15 cellular contexts compared by ENCODE assay signal in the genomic region with DNA sequence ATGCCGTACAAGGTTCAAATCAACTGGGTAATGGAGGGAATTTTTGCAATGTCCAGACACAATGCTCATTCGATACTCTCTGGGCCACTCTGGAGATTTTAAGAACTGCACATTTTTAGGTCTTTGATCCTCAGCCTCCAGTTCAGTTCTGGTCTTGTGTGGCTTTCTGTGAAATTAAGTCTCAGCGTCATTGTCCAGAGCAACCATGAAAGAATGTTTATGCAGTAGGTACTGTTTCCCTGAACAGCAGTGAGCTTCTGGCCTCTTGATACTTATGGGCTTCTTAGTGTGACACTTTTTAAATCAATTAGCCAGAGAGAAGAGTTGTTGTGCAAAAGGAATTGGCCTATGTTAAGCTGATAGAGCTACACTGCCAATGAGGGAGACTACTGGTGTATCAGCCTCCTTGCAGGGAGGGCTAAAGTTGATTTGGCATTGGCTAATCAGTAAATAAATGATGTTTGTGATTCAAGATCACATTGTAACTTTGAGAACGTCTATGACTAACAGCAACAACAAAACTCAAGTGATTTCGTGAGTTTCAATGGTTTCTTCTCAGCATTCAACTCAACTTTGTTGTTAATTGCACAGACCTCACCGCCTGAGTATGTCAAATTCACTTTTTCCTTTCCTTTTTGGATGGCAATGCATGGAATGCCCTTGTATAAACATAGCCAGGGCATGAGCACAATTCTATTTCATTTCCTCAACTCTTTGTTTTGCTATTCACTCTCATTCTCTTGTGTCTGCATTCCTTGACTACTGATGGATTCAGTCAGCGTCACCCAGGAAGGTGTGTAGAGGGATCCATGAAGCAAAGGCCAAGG.
A peak's percentile ranks its signal among the peaks of the same experiment; 100 is the strongest.
DNase-seq lines count a peak whose midpoint lies in the region; ATAC-seq and TF ChIP-seq lines count a peak whose summit lies in the region.
"Had no signal": no experiment of that assay in that cellular context is flagged by ENCODE, and none has a peak within 500 bp of the region (broad histone marks: within the 10 kb centered on the region; RNA-seq: fewer than 3 reads in every experiment).

No MANE protein-coding gene starts in this region.

- no peaks in the 10 kb centered on the region for H3K9me3 ChIP-seq in IMR-90 (ENCODE audit: control insufficient read depth, insufficient read depth, low read length)
- H3K9me3 ChIP-seq in lung (ENCODE audit: control insufficient read depth in 2 of 2, insufficient read depth in 1 of 2, low read length in 1 of 2) = no peaks in the 10 kb centered on the region
- H3K9me3 ChIP-seq: BE2C had no signal

- peak overlapping the region; percentile 91 for H2BK20ac ChIP-seq in IMR-90 (ENCODE audit: low read depth, low read length)

- peak overlapping the region; percentile 81 for H4K91ac ChIP-seq in IMR-90 (ENCODE audit: insufficient read depth, low read depth, low read length)

- H3K4me2 ChIP-seq in IMR-90 (ENCODE audit: low read depth, low read length) = peak overlapping the region; percentile 51; the same call in 1 of the 2 replicates

- H3K36me3 ChIP-seq in ACC112 (ENCODE audit: insufficient read depth, low read length) (no peaks in the 10 kb centered on the region), IMR-90 (ENCODE audit: control insufficient read depth, insufficient read depth, low read length) (no peaks in the 10 kb centered on the region), lung (ENCODE audit: control insufficient read depth in 2 of 2, insufficient read depth in 2 of 2, low read length in 2 of 2) (no peaks in the 10 kb centered on the region)
- H3K36me3 ChIP-seq: BE2C had no signal

- no peak for TF ChIP-seq POLR2A in IMR-90 (IDR thresholded peaks at IDR 0.05; ENCODE audit: low read depth, low read length)

- H4K8ac ChIP-seq in IMR-90 (ENCODE audit: low read depth in 2 of 2, low read length in 2 of 2) = peak overlapping the region; percentile 35 to 85

- no TSS peak for BruUV-seq in IMR-90 (replicated peaks; lab: Mats Ljungman, UMichigan)

- H3K9me3 Mint-ChIP-seq in stimulated activated naive B cell treated with anti-CD40 and anti-IgM and Interleukin-4, amounts not matched to agents 10 μg/mL and 1 μg/mL and 100 μg/mL, for 72 hours = no peaks in the 10 kb centered on the region
- H3K9me3 Mint-ChIP-seq: activated CD8-positive, alpha-beta T cell treated with anti-CD3 and anti-CD28 coated beads for 36 hours; nephron had no signal

- peak overlapping the region; percentile 26; the same call in 1 of the 2 replicates for H3K9ac ChIP-seq in IMR-90 (ENCODE audit: low read depth, low read length)

- H3K4me3 ChIP-seq in ACC112 (ENCODE audit: low read depth, low read length) = peak overlapping the region; percentile 21; the same call in 1 of the 2 replicates
- no peak overlapping the region for H3K4me3 ChIP-seq in IMR-90 (ENCODE audit: insufficient read depth, low read depth, low read length)
- no peak overlapping the region for H3K4me3 ChIP-seq in coronary artery
- no peak overlapping the region for H3K4me3 ChIP-seq in lung

- peaks cover 9% of the 10 kb centered on the region for H3K9me1 ChIP-seq in IMR-90 (ENCODE audit: insufficient read depth, low read length)

- WGBS in IMR-90 (ENCODE audit: extremely low coverage in 2 of 2, insufficient read length in 1 of 2), 2 experiments = 28% methylated on average over 2 of the region's 7 CpGs; no CpG with 5 or more reads in 1 of the 2 experiments
- WGBS in lung, 2 donors = 68 to 70% methylated on average over 7 of the region's 7 CpGs

- H2AFZ ChIP-seq in ACC112 (ENCODE audit: low read length, unreplicated experiment) (peak overlapping the region; percentile 38), IMR-90 (replicated peaks; ENCODE audit: low read length, poor library complexity) (no peak overlapping the region)

- CTCF ChIA-PET in IMR-90 (lab: Yijun Ruan, JAX) = interaction anchor here (0.5 to 3.8 kb wide), 3 partner anchors 15 to 65 kb away, joined by 3 to 15 read pairs (median 5); no protein-coding TSS in a partner anchor

- H4K20me1 ChIP-seq in IMR-90 (ENCODE audit: insufficient read depth, low read length) = no peaks in the 10 kb centered on the region

- in situ Hi-C loops in IMR-90 (cut with MboI; ENCODE audit: low sequenced_read_pairs) = no loop called here
- in situ Hi-C loops in GM13977 (cut with MboI; ENCODE audit: low pct_unique_long_range_greater_than_20kb, low sequenced_read_pairs, unreplicated experiment) = no loop called here

- H3K23ac ChIP-seq in IMR-90 (ENCODE audit: low read depth, low read length) = peak overlapping the region; percentile 3; the same call in 1 of the 2 replicates

- peak overlapping the region; percentile 80 for H3K56ac ChIP-seq in IMR-90 (ENCODE audit: extremely low read depth, insufficient read depth, low read length)

- TF ChIP-seq CTCF in IMR-90 (conservative IDR thresholded peaks at IDR 0.05; ENCODE audit: low read depth, low read length) (peak; percentile 10; the same call in 1 of the 2 replicates), coronary artery (IDR thresholded peaks at IDR 0.05) (no peak), lung (IDR thresholded peaks at IDR 0.05; ENCODE audit: control extremely low read depth, extremely low read depth) (no peak), GM13977 (IDR thresholded peaks at IDR 0.05; ENCODE audit: extremely low read depth, insufficient read depth, missing control alignments) (no peak)

- H2AK9ac ChIP-seq in IMR-90 (replicated peaks; ENCODE audit: low read depth, low read length, poor library complexity) = no peak overlapping the region

- peak overlapping the region; percentile 76 for H4K5ac ChIP-seq in IMR-90 (ENCODE audit: low read depth, low read length)

- H2BK15ac ChIP-seq in IMR-90 (ENCODE audit: low read depth, low read length) = peak overlapping the region; percentile 49; the same call in 2 of the 3 replicates

- H3K4me3 Mint-ChIP-seq in stimulated activated naive B cell treated with anti-CD40 and anti-IgM and Interleukin-4, amounts not matched to agents 10 μg/mL and 1 μg/mL and 100 μg/mL, for 72 hours = no peak overlapping the region
- H3K4me3 Mint-ChIP-seq: activated CD8-positive, alpha-beta T cell treated with anti-CD3 and anti-CD28 coated beads for 36 hours; nephron; type B pancreatic cell had no signal

- no peaks in the 10 kb centered on the region for H3K79me2 ChIP-seq in ACC112 (ENCODE audit: control insufficient read depth, insufficient read depth, low read length, unreplicated experiment)

- H3K14ac ChIP-seq in IMR-90 (replicated peaks; ENCODE audit: low read depth, low read length) = peak overlapping the region; percentile 73

- dilution Hi-C loops in IMR-90 (cut with HindIII; ENCODE audit: low sequenced_read_pairs, unreplicated experiment) = no loop called here

- DNase-seq in IMR-90 = peak; percentile 89
- no peak for DNase-seq in coronary artery (ENCODE audit: low spot score)
- DNase-seq in lung (ENCODE audit: low spot score) = no peak
- no peak for DNase-seq in sciatic nerve (ENCODE audit: low spot score)
- no peak for DNase-seq in GM13977 (ENCODE audit: low spot score)
- DNase-seq in stimulated activated naive B cell treated with anti-CD40 and anti-IgM and Interleukin-4, amounts not matched to agents 10 μg/mL and 1 μg/mL and 100 μg/mL, for 72 hours = no peak
- DNase-seq in cardiac septum (ENCODE audit: low spot score) = no peak
- DNase-seq: activated CD8-positive, alpha-beta T cell treated with anti-CD3 and anti-CD28 coated beads for 36 hours; amygdala; BE2C; hippocampal formation; stimulated activated CD4-positive, alpha-beta T cell treated with anti-CD3 and anti-CD28 coated beads, Interleukin-4, amount 100 ng/mL, for 4 hours had no signal

- TF ChIP-seq RAD21 in IMR-90 (IDR thresholded peaks at IDR 0.05; ENCODE audit: low read length) = no peak

- H3K36me3 Mint-ChIP-seq in stimulated activated naive B cell treated with anti-CD40 and anti-IgM and Interleukin-4, amounts not matched to agents 10 μg/mL and 1 μg/mL and 100 μg/mL, for 72 hours = no peaks in the 10 kb centered on the region
- H3K36me3 Mint-ChIP-seq: type B pancreatic cell had no signal

- H3K4me1 ChIP-seq in ACC112 (ENCODE audit: control insufficient read depth, insufficient read depth, low read length, unreplicated experiment) = peaks cover 36% of the 10 kb centered on the region
- H3K4me1 ChIP-seq in IMR-90 (ENCODE audit: control insufficient read depth, insufficient read depth, low read length) = peaks cover 18% of the 10 kb centered on the region
- H3K4me1 ChIP-seq in lung (ENCODE audit: control insufficient read depth in 2 of 2, insufficient read depth in 2 of 2, low read length in 2 of 2) = peaks cover 0 to 2% of the 10 kb centered on the region in 2 donors
- H3K4me1 ChIP-seq: BE2C had no signal

- H3K4me1 Mint-ChIP-seq in stimulated activated naive B cell treated with anti-CD40 and anti-IgM and Interleukin-4, amounts not matched to agents 10 μg/mL and 1 μg/mL and 100 μg/mL, for 72 hours = no peaks in the 10 kb centered on the region
- H3K4me1 Mint-ChIP-seq: nephron had no signal

- intact Hi-C loops in IMR-90 (cut with micrococcal nuclease) (loop anchor here (1.0 to 5.0 kb wide), 5 partner anchors 16 to 327 kb away; no protein-coding TSS in a partner anchor), sciatic nerve (cut with DNase I) (no loop called here), cardiac septum (cut with DNase I) (no loop called here)

- no peaks in the 10 kb centered on the region for H3K27me3 Mint-ChIP-seq in stimulated activated naive B cell treated with anti-CD40 and anti-IgM and Interleukin-4, amounts not matched to agents 10 μg/mL and 1 μg/mL and 100 μg/mL, for 72 hours
- H3K27me3 Mint-ChIP-seq: activated CD8-positive, alpha-beta T cell treated with anti-CD3 and anti-CD28 coated beads for 36 hours; type B pancreatic cell had no signal

- H3K4ac ChIP-seq in IMR-90 (ENCODE audit: low read depth, low read length) = peak overlapping the region; percentile 76

- H3K27ac ChIP-seq in ACC112 (ENCODE audit: low read depth, low read length) (peak overlapping the region; percentile 97), IMR-90 (ENCODE audit: insufficient read depth, low read length) (peak overlapping the region; percentile 58), coronary artery (peak overlapping the region; percentile 34 to 88), lung (ENCODE audit: low read depth in 1 of 2, low read length in 1 of 2) (peak overlapping the region in 1 of 2 donors; percentile 45)

- no peak overlapping the region for H3K27ac Mint-ChIP-seq in stimulated activated naive B cell treated with anti-CD40 and anti-IgM and Interleukin-4, amounts not matched to agents 10 μg/mL and 1 μg/mL and 100 μg/mL, for 72 hours
- H3K27ac Mint-ChIP-seq: activated CD8-positive, alpha-beta T cell treated with anti-CD3 and anti-CD28 coated beads for 36 hours; type B pancreatic cell had no signal

- H2BK5ac ChIP-seq in IMR-90 (ENCODE audit: low read depth, low read length, poor library complexity, severe bottlenecking) = peak overlapping the region; percentile 98

- peak overlapping the region; percentile 54 for H2AK5ac ChIP-seq in IMR-90 (ENCODE audit: low read depth, low read length)

- peak overlapping the region; percentile 90 for H2BK120ac ChIP-seq in IMR-90 (ENCODE audit: low read depth, low read length)

- peak; percentile 75 for ATAC-seq in IMR-90 (ENCODE audit: low read depth)
- ATAC-seq in lung (ENCODE audit: insufficient read depth, low FRiP score) = peak; percentile 76
- no peak for ATAC-seq in sciatic nerve
- ATAC-seq in stimulated activated naive B cell treated with anti-CD40 and anti-IgM and Interleukin-4, amounts not matched to agents 10 μg/mL and 1 μg/mL and 100 μg/mL, for 72 hours (replicated peaks) = no peak
- ATAC-seq: activated CD8-positive, alpha-beta T cell treated with anti-CD3 and anti-CD28 coated beads for 36 hours had no signal

- POLR2A ChIA-PET in IMR-90 (lab: Charles Lee; ENCODE audit: unreplicated experiment) = no interaction called here

- H3K18ac ChIP-seq in IMR-90 (ENCODE audit: low read depth, low read length) = peak overlapping the region; percentile 87

- H3K79me1 ChIP-seq in IMR-90 (ENCODE audit: low read depth in 1 of 2, low read length in 2 of 2) = peaks cover 0 to 6% of the 10 kb centered on the region in 2 experiments; a peak in 1 of 4 replicates

- H3K27me3 ChIP-seq in ACC112 (ENCODE audit: insufficient read depth, low read length) (no peaks in the 10 kb centered on the region), IMR-90 (ENCODE audit: control insufficient read depth, insufficient read depth, low read length) (no peaks in the 10 kb centered on the region), lung (ENCODE audit: control insufficient read depth, insufficient read depth) (no peaks in the 10 kb centered on the region)
- H3K27me3 ChIP-seq: BE2C had no signal

Comparison
In these comparisons a context has a peak if more than half of its experiments do, and no peak if none do; other contexts are left out.
1. ATAC-seq: peak in IMR-90 (single experiment) and lung (single experiment); none in sciatic nerve (single experiment) and stimulated activated naive B cell treated with anti-CD40 and anti-IgM and Interleukin-4, amounts not matched to agents 10 μg/mL and 1 μg/mL and 100 μg/mL, for 72 hours (0 of 2).